ENCODE assay signal across 16 cellular contexts in the genomic region with DNA sequence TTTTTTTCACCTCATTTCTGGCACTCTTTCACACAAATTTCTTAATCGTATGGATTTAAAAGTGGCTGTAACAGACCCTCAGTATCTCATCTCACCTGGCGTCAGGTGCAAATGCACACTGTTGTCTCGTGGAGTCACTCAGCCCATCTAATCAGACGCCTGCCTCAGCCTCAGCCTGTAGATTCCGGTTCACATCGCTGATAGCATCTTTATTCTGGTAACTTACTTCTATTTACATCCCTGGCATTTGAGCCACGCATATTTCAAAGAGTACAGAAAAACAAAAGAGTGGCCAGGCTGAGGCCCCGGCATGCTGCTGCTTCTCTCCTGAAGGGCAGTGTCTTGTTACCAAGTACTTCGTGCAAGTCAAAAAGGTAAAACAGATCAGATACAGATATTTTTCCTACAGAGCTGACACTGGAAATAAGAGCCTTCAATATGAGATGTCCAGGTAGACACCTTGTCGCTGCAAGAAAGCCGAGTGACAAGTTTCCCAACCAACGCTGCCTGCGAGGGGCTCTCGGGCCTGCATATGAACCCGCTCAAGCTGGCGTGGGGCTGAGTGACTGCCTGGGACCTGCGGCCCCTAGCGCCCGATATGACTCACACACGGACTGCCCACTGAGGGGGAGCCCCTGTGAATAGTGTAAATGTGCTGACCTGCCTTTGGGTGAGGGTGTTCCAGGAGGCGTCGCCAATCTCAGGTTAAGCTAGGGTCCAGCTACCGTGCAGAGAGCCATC. TPM values are rescaled to one million over a fixed set of nuclear protein-coding genes. Genes with fewer than 3 reads are reported as not detected.
A peak's percentile ranks its signal among the peaks of the same experiment; 100 is the strongest.
DNase-seq lines count a peak whose midpoint lies in the region; ATAC-seq, FAIRE-seq and TF ChIP-seq lines count a peak whose summit lies in the region.
"Had no signal": no experiment of that assay in that cellular context is flagged by ENCODE, and none has a peak within 500 bp of the region (broad histone marks: within the 10 kb centered on the region; RNA-seq: fewer than 3 reads in every experiment).

No MANE protein-coding gene starts in this region.

- H4K8ac ChIP-seq in neuronal stem cell (ENCODE audit: low read depth, low read length), result no peak overlapping the region

- no peak overlapping the region for H2BK12ac ChIP-seq in neuronal stem cell (ENCODE audit: low read length)

- H2BK5ac ChIP-seq in neuronal stem cell (ENCODE audit: low read length), result no peak overlapping the region

- TF ChIP-seq POLR2A in HepG2 (IDR thresholded peaks at IDR 0.05; ENCODE audit: insufficient read depth in 1 of 2, low read depth in 2 of 2, low read length in 2 of 2), result no peak
- TF ChIP-seq POLR2A in right lobe of liver (IDR thresholded peaks at IDR 0.05), result no peak

- H3K36me3 ChIP-seq in HepG2 (replicated peaks in 1 of 2; ENCODE audit: control insufficient read depth in 1 of 2, insufficient read depth in 2 of 2, low read length in 2 of 2) (no peaks in the 10 kb centered on the region), right lobe of liver (no peaks in the 10 kb centered on the region), neuronal stem cell (replicated peaks in 1 of 2; ENCODE audit: control insufficient read depth in 2 of 2, insufficient read depth in 2 of 2, low read length in 2 of 2) (no peaks in the 10 kb centered on the region)

- H3K79me2 ChIP-seq in HepG2 (ENCODE audit: insufficient read depth, low read length), result no peaks in the 10 kb centered on the region

- no peak overlapping the region for H3K9ac ChIP-seq in HepG2 (ENCODE audit: insufficient read depth, low read depth, low read length)
- H3K9ac ChIP-seq in neuronal stem cell (ENCODE audit: low read depth, low read length, poor library complexity), result no peak overlapping the region

- TF ChIP-seq EP300 in HepG2 (IDR thresholded peaks at IDR 0.05; ENCODE audit: low read depth in 2 of 2, low read length in 2 of 2), result no peak
- no peak for TF ChIP-seq EP300 in HepG2 (CRISPR knock-in tag; IDR thresholded peaks at IDR 0.05; ENCODE audit: borderline replicate concordance)

- in situ Hi-C loops in HepG2 (cut with HindIII; ENCODE audit: extremely low pct_ligation_motif_present, low pct_unique_long_range_greater_than_20kb), result no loop called here

- H3K9me3 ChIP-seq in HepG2 (ENCODE audit: low read length), result no peaks in the 10 kb centered on the region
- no peaks in the 10 kb centered on the region for H3K9me3 ChIP-seq in right lobe of liver
- peaks cover 0 to 4% of the 10 kb centered on the region in 2 donors for H3K9me3 ChIP-seq in neuronal stem cell (replicated peaks in 1 of 2; ENCODE audit: control insufficient read depth in 2 of 2, insufficient read depth in 1 of 2, low read depth in 1 of 2, low read length in 2 of 2)

- peak overlapping the region; percentile 42 for H2BK15ac ChIP-seq in neuronal stem cell (ENCODE audit: low read length)

- H3K4me1 Mint-ChIP-seq in WTC11, result peaks cover 52% of the 10 kb centered on the region
- peaks cover 5% of the 10 kb centered on the region for H3K4me1 Mint-ChIP-seq in stimulated activated naive CD8-positive, alpha-beta T cell treated with anti-CD3 and anti-CD28 coated beads, Interleukin-15, amount 100 ng/mL, for 72 hours

- ATAC-seq in HepG2, result peak; percentile 78
- no peak for ATAC-seq in right lobe of liver
- no peak for ATAC-seq in WTC11
- ATAC-seq in omental fat pad (ENCODE audit: low FRiP score), result no peak
- ATAC-seq in GM19463 (IDR thresholded peaks at IDR 0.05; ENCODE audit: unreplicated experiment), result no peak
- no peak for ATAC-seq in stimulated activated naive CD8-positive, alpha-beta T cell treated with anti-CD3 and anti-CD28 coated beads, Interleukin-15, amount 100 ng/mL, for 72 hours

- 0 out of 2 replicates have a peak overlapping the region, but pooled peaks have one; percentile 54 for H3K27ac Mint-ChIP-seq in WTC11
- no peak overlapping the region for H3K27ac Mint-ChIP-seq in stimulated activated naive CD8-positive, alpha-beta T cell treated with anti-CD3 and anti-CD28 coated beads, Interleukin-15, amount 100 ng/mL, for 72 hours
- H3K27ac Mint-ChIP-seq: CD8-positive, alpha-beta memory T cell had no signal

- H3K27me3 ChIP-seq in HepG2 (ENCODE audit: control insufficient read depth in 1 of 2, insufficient read depth in 2 of 2, low read length in 2 of 2) (peaks cover 4 to 77% of the 10 kb centered on the region in 2 experiments; a peak in 4 of 5 replicates), right lobe of liver (peaks cover 0 to 15% of the 10 kb centered on the region in 2 donors), neuronal stem cell (ENCODE audit: control insufficient read depth in 3 of 3, insufficient read depth in 3 of 3, low read depth in 1 of 3, low read length in 3 of 3) (peaks cover 3 to 56% (median 25%) of the 10 kb centered on the region in 3 experiments)

- TF ChIP-seq CTCF in HepG2 (CRISPR knock-in tag; IDR thresholded peaks at IDR 0.05), result peak; percentile 13; the same call in 1 of the 2 replicates
- TF ChIP-seq CTCF in right lobe of liver (IDR thresholded peaks at IDR 0.05), result no peak
- TF ChIP-seq CTCF in WTC11 (IDR thresholded peaks at IDR 0.05), result no peak
- no peak for TF ChIP-seq CTCF in omental fat pad (IDR thresholded peaks at IDR 0.05)

- 49% methylated on average over 14 of the region's 23 CpGs for WGBS in HepG2 (ENCODE audit: low lambda C conversion rate)
- 70% methylated on average over 13 of the region's 23 CpGs for WGBS in right lobe of liver (ENCODE audit: insufficient coverage, low coverage, low lambda C conversion rate, missing lambda C conversion rate)
- WGBS in neuronal stem cell (ENCODE audit: extremely low coverage in 2 of 2, insufficient read length in 2 of 2, insufficient replicate concordance in 1 of 2), 2 donors, result no CpG with 5 or more reads among the region's 23 CpGs

- H2AFZ ChIP-seq in HepG2 (ENCODE audit: low read length), result no peak overlapping the region
- H2AFZ ChIP-seq in neuronal stem cell (ENCODE audit: low read length), result no peak overlapping the region

- no peak overlapping the region for H3K4ac ChIP-seq in neuronal stem cell (ENCODE audit: low read length)

- no peak for FAIRE-seq in HepG2 (lab: Jason Lieb, UNC)
- FAIRE-seq: RCC 7860 had no signal

- H3K36me3 Mint-ChIP-seq in WTC11, result peaks cover 27% of the 10 kb centered on the region
- H3K36me3 Mint-ChIP-seq: CD8-positive, alpha-beta memory T cell had no signal

- H3K4me3 Mint-ChIP-seq in WTC11, result no peak overlapping the region
- no peak overlapping the region for H3K4me3 Mint-ChIP-seq in stimulated activated naive CD8-positive, alpha-beta T cell treated with anti-CD3 and anti-CD28 coated beads, Interleukin-15, amount 100 ng/mL, for 72 hours

- peak overlapping the region; percentile 33 for H2AK5ac ChIP-seq in neuronal stem cell (ENCODE audit: low read depth, low read length)

- peaks cover 4% of the 10 kb centered on the region for H3K9me3 Mint-ChIP-seq in WTC11
- H3K9me3 Mint-ChIP-seq in stimulated activated naive CD8-positive, alpha-beta T cell treated with anti-CD3 and anti-CD28 coated beads, Interleukin-15, amount 100 ng/mL, for 72 hours, result no peaks in the 10 kb centered on the region
- H3K9me3 Mint-ChIP-seq: CD8-positive, alpha-beta memory T cell had no signal

- H3K27ac ChIP-seq in HepG2 (ENCODE audit: extremely low read length, insufficient read depth, low read length) (no peak overlapping the region), right lobe of liver (no peak overlapping the region), neuronal stem cell (replicated peaks; ENCODE audit: low read length) (no peak overlapping the region)

- H3K4me2 ChIP-seq in HepG2 (ENCODE audit: low read depth, low read length) (no peak overlapping the region), neuronal stem cell (ENCODE audit: insufficient read depth, low read length, poor library complexity, severe bottlenecking) (no peak overlapping the region)

- no peaks in the 10 kb centered on the region for H3K4me1 ChIP-seq in HepG2 (ENCODE audit: insufficient read depth, low read length)
- peaks cover 0 to 11% (median 0%) of the 10 kb centered on the region in 4 donors for H3K4me1 ChIP-seq in right lobe of liver
- peaks cover 0 to 12% of the 10 kb centered on the region in 2 donors for H3K4me1 ChIP-seq in neuronal stem cell (ENCODE audit: control insufficient read depth in 2 of 2, insufficient read depth in 1 of 2, low read depth in 1 of 2, low read length in 2 of 2)

- POLR2A ChIA-PET in HepG2 (lab: Yijun Ruan, JAX), result no interaction called here
- POLR2A ChIA-PET in WTC11 (lab: Charles Lee), result no interaction called here

- H3K4me3 ChIP-seq in HepG2 (replicated peaks in 1 of 3; ENCODE audit: insufficient read depth in 1 of 3, low read depth in 2 of 3, low read length in 3 of 3), result no peak overlapping the region
- no peak overlapping the region for H3K4me3 ChIP-seq in right lobe of liver
- H3K4me3 ChIP-seq in neuronal stem cell (ENCODE audit: low read length in 2 of 2), result no peak overlapping the region

- H3K79me1 ChIP-seq in neuronal stem cell (ENCODE audit: low read depth, low read length), result no peaks in the 10 kb centered on the region

- no peak overlapping the region for H2BK120ac ChIP-seq in neuronal stem cell (ENCODE audit: low read depth, low read length)

- intact Hi-C loops in HepG2 (cut with micrococcal nuclease; ENCODE audit: unreplicated experiment), result no loop called here
- intact Hi-C loops in right lobe of liver (cut with DNase I), result no loop called here

- peak overlapping the region; percentile 33 for H3K18ac ChIP-seq in neuronal stem cell (ENCODE audit: low read length)

- no peak for DNase-seq in HepG2 (ENCODE audit: low spot score)
- no peak for DNase-seq in right lobe of liver
- DNase-seq in WTC11 (ENCODE audit: low spot score), result no peak
- no peak for DNase-seq in neuronal stem cell (ENCODE audit: low spot score)
- DNase-seq in omental fat pad (ENCODE audit: low spot score), result no peak
- DNase-seq in stimulated activated naive CD8-positive, alpha-beta T cell treated with anti-CD3 and anti-CD28 coated beads, Interleukin-15, amount 100 ng/mL, for 72 hours, result no peak
- DNase-seq: CD8-positive, alpha-beta memory T cell; H7; Kasumi-1; NCI-H1930; NCI-H2171; NCI-H82; SIG-M5 had no signal

- CTCF ChIA-PET in HepG2 (lab: Yijun Ruan, JAX; ENCODE audit: low intra/inter-chr PET ratio, low total read pairs), result no interaction called here
- CTCF ChIA-PET in WTC11 (lab: Charles Lee), result interaction anchor here (1.8 kb wide), 1 partner anchor 139 kb away, joined by 5 read pairs; no protein-coding TSS in a partner anchor

- no peak overlapping the region for H4K91ac ChIP-seq in neuronal stem cell (ENCODE audit: low read depth, low read length, poor library complexity)

- no TSS peak for BruUV-seq in HepG2 (replicated peaks; lab: Mats Ljungman, UMichigan)

- no peak overlapping the region for H3K23ac ChIP-seq in neuronal stem cell (ENCODE audit: low read depth, low read length, poor library complexity)

- H3K27me3 Mint-ChIP-seq in WTC11 (ENCODE audit: low read depth), result peaks cover 31% of the 10 kb centered on the region
- peaks cover 48% of the 10 kb centered on the region for H3K27me3 Mint-ChIP-seq in stimulated activated naive CD8-positive, alpha-beta T cell treated with anti-CD3 and anti-CD28 coated beads, Interleukin-15, amount 100 ng/mL, for 72 hours

- H4K20me1 ChIP-seq in HepG2 (ENCODE audit: insufficient read depth, low read length), result no peaks in the 10 kb centered on the region

- TF ChIP-seq RAD21 in HepG2 (CRISPR knock-in tag; IDR thresholded peaks at IDR 0.05), result no peak

- H3K14ac ChIP-seq in neuronal stem cell (ENCODE audit: low read length), result no peak overlapping the region

RNA-seq across cellular contexts. Expression of a gene that starts 4.3 kb away (rescaled TPM):
- not detected in 2 replicates for total RNA-seq in HepG2 (2016; rRNA removed; fragmentation: Illumina TruSeq; extraction: Trizol)
- not detected in 2 replicates for total RNA-seq in HepG2 (2016; cell fraction: cytosol; rRNA removed; fragmentation: Illumina TruSeq; extraction: Trizol; ENCODE audit: low read depth)
- total RNA-seq in HepG2 (2016; cell fraction: insoluble cytoplasmic fraction; rRNA removed; fragmentation: Illumina TruSeq; extraction: Trizol), result not detected in 2 replicates
- total RNA-seq in HepG2 (2016; cell fraction: membrane; rRNA removed; fragmentation: Illumina TruSeq; extraction: Trizol), result not detected in 2 replicates
- total RNA-seq in HepG2 (2016; cell fraction: nucleus; rRNA removed; fragmentation: Illumina TruSeq; extraction: Trizol), result not detected in 2 replicates
- polyA plus RNA-seq in HepG2 (2011; rRNA removed), result not detected in 2 replicates
- polyA plus RNA-seq in HepG2 (2011; cell fraction: cytosol; rRNA removed), result not detected in 2 replicates
- not detected in 2 replicates for polyA plus RNA-seq in HepG2 (2011; cell fraction: nucleus; rRNA removed)
- polyA plus RNA-seq in HepG2 (2012), result not detected in 2 replicates
- polyA plus RNA-seq in HepG2 (2016; cell fraction: cytosol; fragmentation: Illumina TruSeq; extraction: Trizol; ENCODE audit: low read depth), result not detected in 2 replicates
- polyA plus RNA-seq in HepG2 (2016; cell fraction: insoluble cytoplasmic fraction; fragmentation: Illumina TruSeq; extraction: Trizol; ENCODE audit: low read depth), result not detected in 2 replicates
- not detected in 2 replicates for polyA plus RNA-seq in HepG2 (2016; cell fraction: membrane; fragmentation: Illumina TruSeq; extraction: Trizol; ENCODE audit: low read depth)
- polyA plus RNA-seq in HepG2 (2016; cell fraction: nucleus; fragmentation: Illumina TruSeq; extraction: Trizol; ENCODE audit: insufficient read depth, low read depth), result not detected in 2 replicates
- polyA minus RNA-seq in HepG2 (2011; rRNA and poly(A)+ RNA removed; ENCODE audit: low replicate concordance), result 19.5 TPM in 1 of 2 replicates, not detected in the other
- polyA minus RNA-seq in HepG2 (2011; cell fraction: cytosol; rRNA and poly(A)+ RNA removed), result not detected in 2 replicates
- polyA minus RNA-seq in HepG2 (2011; cell fraction: nucleus; rRNA and poly(A)+ RNA removed), result 0.13 TPM in 1 of 2 replicates, not detected in the other
- total RNA-seq in right lobe of liver, result under 1 TPM in 4 of 6 experiments, not detected in 2; 0.15 to 0.51 (median 0.26) TPM
- total RNA-seq in WTC11 (2021), result 7.5 to 7.8 TPM (median 7.6 TPM) in 3 replicates
- polyA plus RNA-seq in neuronal stem cell (2013, experiment 1 of 2), result 2.8 TPM
- 2.6 TPM for polyA plus RNA-seq in neuronal stem cell (2013, experiment 2 of 2)
- total RNA-seq in omental fat pad, result 10 to 100 TPM in 3 of 4 donors, 1 to 10 TPM in 1; 3.6 to 71.0 (median 24.6) TPM
- polyA plus RNA-seq: BJ had no signal
